Comparison of ENCODE assay signal across 21 cellular contexts in genomic region chr9:119967867-119968535, GRCh38.
"Had no signal": no experiment of that assay in that cellular context is flagged by ENCODE, and none has a peak within 500 bp of the region (broad histone marks: within the 10 kb centered on the region; RNA-seq: fewer than 3 reads in every experiment).

No MANE protein-coding gene starts in this region.

- H3K27me3 ChIP-seq: breast epithelium, gastroesophageal sphincter, ovary, stomach, thyroid gland, upper lobe of left lung had no signal

- DNase-seq: activated B cell treated with CpG ODN at 0.5 μM for 24 hours; activated CD8-positive, alpha-beta memory T cell treated with anti-CD3 and anti-CD28 coated beads, Interleukin-2, amount 10 ng/mL, durations not matched to agents 7 days and 5 days; activated CD8-positive, alpha-beta T cell treated with anti-CD3 and anti-CD28 coated beads, Interleukin-2, amount 10 ng/mL, durations not matched to agents 7 days and 5 days; activated naive CD4-positive, alpha-beta T cell; activated T-cell treated with anti-CD3 and anti-CD28 coated beads, Interleukin-2, amount 50 U/mL, for 48 hours; central memory CD4-positive, alpha-beta T cell; islet precursor cell; left ventricle myocardium superior; naive B cell; ovary; psoas muscle; stimulated activated CD4-positive, alpha-beta T cell treated with anti-CD3 and anti-CD28 coated beads, Interleukin-15, amount 100 ng/mL, for 24 hours; stimulated activated CD4-positive, alpha-beta T cell treated with anti-CD3 and anti-CD28 coated beads, Interleukin-2, amount 100 ng/mL, for 24 hours; stimulated activated naive B cell treated with anti-CD40 and anti-IgM and Interleukin-4, amounts not matched to agents 10 μg/mL and 1 μg/mL and 100 μg/mL, for 72 hours; stomach; T-helper 2 cell had no signal

- H3K4me3 ChIP-seq: breast epithelium, gastroesophageal sphincter, hepatocyte, ovary, psoas muscle, stomach, thyroid gland, upper lobe of left lung had no signal

- H3K36me3 ChIP-seq: breast epithelium, gastroesophageal sphincter, ovary, stomach, thyroid gland, upper lobe of left lung had no signal

- H3K9me3 ChIP-seq: breast epithelium, gastroesophageal sphincter, ovary, psoas muscle, stomach, thyroid gland, upper lobe of left lung had no signal

- H3K27ac ChIP-seq: breast epithelium, gastroesophageal sphincter, hepatocyte, ovary, psoas muscle, stomach, thyroid gland, upper lobe of left lung had no signal
